In genomic region chr9:135908334-135909204, GRCh38 we compare ENCODE assay signal across 8 cellular contexts. TPM values are rescaled to one million over a fixed set of nuclear protein-coding genes. Genes with fewer than 3 reads are reported as not detected.
DNase-seq lines count a peak whose midpoint lies in the region; ATAC-seq and TF ChIP-seq lines count a peak whose summit lies in the region.

No MANE protein-coding gene starts in this region.

- H3K27ac ChIP-seq in RWPE1 (peak overlapping the region; percentile 87), esophagus (ENCODE audit: low read depth in 2 of 2, low read length in 1 of 2) (peak overlapping the region in 1 of 2 donors; percentile 88), ovary (peak overlapping the region in 1 of 2 donors; percentile 35)

- 50 to 51% methylated on average over 33 of the region's 33 CpGs for WGBS in esophagus, 2 donors
- WGBS in ovary, 3 donors = 46 to 48% (median 46%) methylated on average over 30 to 33 of the region's 33 CpGs

- no peak for TF ChIP-seq POLR2A in ovary (IDR thresholded peaks at IDR 0.05)

- POLR2A ChIA-PET in activated CD4-positive, alpha-beta T cell treated with anti-CD3 and anti-CD28 coated beads for 36 hours (lab: Charles Lee) = interaction anchor here (0.5 kb wide), 1 partner anchor 67 kb away, joined by 4 read pairs; no protein-coding TSS in a partner anchor
- POLR2A ChIA-PET in RWPE1 (lab: Yijun Ruan, JAX; ENCODE audit: low non-redundant PET) = no interaction called here

- peak overlapping the region; percentile 64 for H3K27ac Mint-ChIP-seq in activated CD4-positive, alpha-beta T cell treated with anti-CD3 and anti-CD28 coated beads for 36 hours

- H3K9me3 ChIP-seq in esophagus (ENCODE audit: control insufficient read depth in 2 of 2, insufficient read depth in 1 of 2, low read depth in 1 of 2, low read length in 1 of 2) = peaks cover 0 to 3% of the 10 kb centered on the region in 2 donors
- H3K9me3 ChIP-seq in ovary = peaks cover 0 to 5% of the 10 kb centered on the region in 2 donors

- peaks cover 0 to 14% of the 10 kb centered on the region in 2 donors for H3K36me3 ChIP-seq in esophagus (ENCODE audit: control insufficient read depth in 2 of 2, insufficient read depth in 2 of 2, low read length in 1 of 2)
- H3K36me3 ChIP-seq in ovary = no peaks in the 10 kb centered on the region

- H3K9me3 Mint-ChIP-seq in activated CD4-positive, alpha-beta T cell treated with anti-CD3 and anti-CD28 coated beads for 36 hours (ENCODE audit: low read depth) = peaks cover 1% of the 10 kb centered on the region

- H3K4me3 ChIP-seq in esophagus (ENCODE audit: low read depth in 1 of 2, low read length in 2 of 2) = peak overlapping the region; percentile 74 to 77
- H3K4me3 ChIP-seq in ovary = peak overlapping the region; percentile 74

- H3K27me3 Mint-ChIP-seq in activated CD4-positive, alpha-beta T cell treated with anti-CD3 and anti-CD28 coated beads for 36 hours = no peaks in the 10 kb centered on the region

- ATAC-seq in activated CD4-positive, alpha-beta T cell treated with anti-CD3 and anti-CD28 coated beads for 36 hours = no peak
- ATAC-seq in GM21737 (IDR thresholded peaks at IDR 0.05; ENCODE audit: unreplicated experiment) = no peak

- intact Hi-C loops in activated CD4-positive, alpha-beta T cell treated with anti-CD3 and anti-CD28 coated beads for 36 hours (cut with DNase I, micrococcal nuclease) = loop anchor here (5.0 kb wide), 10 partner anchors 46 to 1881 kb away; partner anchors contain the start of genes BRD3 (in 1 of the 2), BRD3OS (in 1 of the 2), EHMT1 (in 1 of the 2) and MAN1B1 (in 1 of the 2)
- intact Hi-C loops in ovary (cut with DNase I) = no loop called here

- DNase-seq in activated CD4-positive, alpha-beta T cell treated with anti-CD3 and anti-CD28 coated beads for 36 hours = no peak
- no peak for DNase-seq in activated CD4-positive, alpha-beta T cell treated with anti-CD3 and anti-CD28 coated beads for 4 hours
- DNase-seq in RWPE1 (ENCODE audit: low spot score) (no peak), ovary (peak in 3 of 5 donors; percentile 19 to 40 (median 21)), inferior parietal cortex (ENCODE audit: extremely low spot score) (no peak)
- no peak for DNase-seq in stimulated activated CD4-positive, alpha-beta T cell treated with anti-CD3 and anti-CD28 coated beads, Interleukin-4, amount 100 ng/mL, for 1 hour

- H3K4me1 Mint-ChIP-seq in activated CD4-positive, alpha-beta T cell treated with anti-CD3 and anti-CD28 coated beads for 36 hours = peaks cover 52% of the 10 kb centered on the region

- H3K27me3 ChIP-seq in esophagus (ENCODE audit: control insufficient read depth in 1 of 2, insufficient read depth in 2 of 2, low read length in 2 of 2) (no peaks in the 10 kb centered on the region), ovary (no peaks in the 10 kb centered on the region)

- peaks cover 55% of the 10 kb centered on the region for H3K36me3 Mint-ChIP-seq in activated CD4-positive, alpha-beta T cell treated with anti-CD3 and anti-CD28 coated beads for 36 hours (ENCODE audit: low read depth)

- TF ChIP-seq EP300 in ovary (IDR thresholded peaks at IDR 0.05) = no peak

- H3K4me1 ChIP-seq in esophagus (ENCODE audit: control insufficient read depth in 2 of 2, insufficient read depth in 2 of 2, low read length in 1 of 2) (peaks cover 0 to 15% of the 10 kb centered on the region in 2 donors), ovary (ENCODE audit: insufficient read depth) (peaks cover 10% of the 10 kb centered on the region)

- peak overlapping the region; percentile 77 for H3K4me3 Mint-ChIP-seq in activated CD4-positive, alpha-beta T cell treated with anti-CD3 and anti-CD28 coated beads for 36 hours

- CTCF ChIA-PET in activated CD4-positive, alpha-beta T cell treated with anti-CD3 and anti-CD28 coated beads for 36 hours (lab: Charles Lee) = interaction anchor here (0.6 to 1.2 kb wide), 2 partner anchors 16 to 43 kb away, joined by 5 read pairs; no protein-coding TSS in a partner anchor
- CTCF ChIA-PET in RWPE1 (lab: Yijun Ruan, JAX) = interaction anchor here (1.0 kb wide), 1 partner anchor 60 kb away, joined by 3 read pairs; no protein-coding TSS in a partner anchor

- no peak for TF ChIP-seq CTCF in RWPE1 (conservative IDR thresholded peaks at IDR 0.05; ENCODE audit: low read depth)
- TF ChIP-seq CTCF in ovary (IDR thresholded peaks at IDR 0.05) = no peak

RNA-seq across cellular contexts. Expression of gene CAMSAP1, which starts 1.2 kb away (rescaled TPM):
- 10 to 100 TPM; 31.2 to 33.4 TPM for total RNA-seq in activated CD4-positive, alpha-beta T cell treated with anti-CD3 and anti-CD28 coated beads for 36 hours
- polyA plus RNA-seq in esophagus = 10 to 100 TPM; 14.0 to 18.4 TPM
- total RNA-seq in ovary = 10 to 100 TPM; 17.1 to 62.6 (median 44.3) TPM
- 10 to 100 TPM in 1 of 2 donors, 1 to 10 TPM in 1; 9.4 to 11.7 TPM for polyA plus RNA-seq in ovary

RNA-seq across cellular contexts. Expression of gene UBAC1, which starts 52.6 kb away (rescaled TPM):
- total RNA-seq in activated CD4-positive, alpha-beta T cell treated with anti-CD3 and anti-CD28 coated beads for 36 hours = 10 to 100 TPM; 41.7 to 42.8 TPM
- polyA plus RNA-seq in esophagus (10 to 100 TPM; 40.7 to 43.4 TPM), ovary (10 to 100 TPM; 19.7 to 33.3 TPM)
- 10 to 100 TPM; 29.4 to 42.0 (median 34.9) TPM for total RNA-seq in ovary

Comparison
In these comparisons a context has a peak if more than half of its experiments do, and no peak if none do; other contexts are left out.
1. DNase-seq: peak in ovary (3 of 5); none in activated CD4-positive, alpha-beta T cell treated with anti-CD3 and anti-CD28 coated beads for 36 hours (single experiment), activated CD4-positive, alpha-beta T cell treated with anti-CD3 and anti-CD28 coated beads for 4 hours (0 of 2), RWPE1 (single experiment), stimulated activated CD4-positive, alpha-beta T cell treated with anti-CD3 and anti-CD28 coated beads, Interleukin-4, amount 100 ng/mL, for 1 hour (single experiment) and inferior parietal cortex (single experiment).
2. intact Hi-C loops: an anchor here in activated CD4-positive, alpha-beta T cell treated with anti-CD3 and anti-CD28 coated beads for 36 hours (5.0 kb wide); none called in ovary.